1 cellular context compared by ENCODE assay signal in genomic region chr2:234595829-234596228, GRCh38.
A peak's percentile ranks its signal among the peaks of the same experiment; 100 is the strongest.
TF ChIP-seq lines count a peak whose summit lies in the region.

No MANE protein-coding gene starts in this region.

TF ChIP-seq in IMR-90, 13 proteins besides CTCF, POLR2A, EP300 and RAD21 (continued from another document):
- no peak for TF ChIP-seq USF2 (IDR thresholded peaks at IDR 0.05; ENCODE audit: low read depth, low read length)
- TF ChIP-seq RFX5 (IDR thresholded peaks at IDR 0.05; ENCODE audit: low read depth, low read length) = no peak
- peak; percentile 55 for TF ChIP-seq RCOR1 (IDR thresholded peaks at IDR 0.05; ENCODE audit: insufficient replicate concordance, low read length)
- TF ChIP-seq SMC3 (IDR thresholded peaks at IDR 0.05; ENCODE audit: low read depth, low read length) = no peak
- TF ChIP-seq CHD1 (IDR thresholded peaks at IDR 0.05; ENCODE audit: low read depth, low read length) = no peak
- 0 out of 2 replicates have a peak, but pooled peaks have one; percentile 4 for TF ChIP-seq MAFK (IDR thresholded peaks at IDR 0.05; ENCODE audit: low read depth, low read length)
